1 cellular context compared by ENCODE assay signal in the genomic region with DNA sequence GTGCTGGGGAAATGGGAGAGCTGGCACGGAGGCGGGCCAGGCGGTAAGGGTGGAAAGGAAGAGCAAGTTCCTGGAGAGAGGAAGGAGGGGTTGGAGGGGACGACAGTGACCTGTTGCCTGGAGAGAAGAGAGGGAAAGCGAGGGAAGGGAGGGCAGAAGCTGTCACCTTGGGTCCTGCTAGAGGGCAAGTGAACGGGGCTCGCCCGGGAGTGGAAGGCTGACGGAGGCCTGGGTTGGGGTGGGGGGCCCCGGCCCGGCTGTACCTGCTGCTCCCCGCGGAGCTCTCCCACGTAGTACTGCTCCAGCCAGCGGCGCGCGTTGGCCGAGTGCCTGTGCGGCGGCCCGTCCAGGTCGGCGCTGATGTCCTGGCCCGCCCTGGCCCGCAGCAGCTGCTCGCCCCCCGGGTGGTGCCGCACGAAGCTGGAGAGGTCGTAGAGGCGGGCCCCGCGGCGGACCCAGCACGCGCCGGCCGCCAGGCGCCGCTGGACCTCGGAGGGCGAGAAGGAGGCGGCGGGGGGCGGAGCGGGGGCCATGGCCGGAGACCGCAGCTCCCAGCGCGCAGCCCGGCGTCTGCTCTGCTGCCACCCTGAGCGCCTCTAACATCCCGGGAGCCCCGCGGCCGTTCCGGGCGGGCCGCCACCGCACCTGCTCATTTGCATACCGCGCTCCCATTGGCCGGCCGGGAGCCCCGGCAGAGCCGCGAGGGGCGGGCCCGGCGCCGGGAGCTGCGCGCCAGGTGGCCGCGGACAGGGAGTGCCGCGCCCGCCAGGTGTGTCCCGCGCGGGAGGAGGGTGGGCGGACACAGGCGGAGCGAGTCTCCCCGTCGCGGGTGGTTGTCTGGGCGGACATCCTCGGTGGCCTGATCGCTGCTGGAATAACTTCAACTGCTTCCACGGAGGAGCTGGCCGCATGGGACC.
TF ChIP-seq lines count a peak whose summit lies in the region.

A gene with protein sequence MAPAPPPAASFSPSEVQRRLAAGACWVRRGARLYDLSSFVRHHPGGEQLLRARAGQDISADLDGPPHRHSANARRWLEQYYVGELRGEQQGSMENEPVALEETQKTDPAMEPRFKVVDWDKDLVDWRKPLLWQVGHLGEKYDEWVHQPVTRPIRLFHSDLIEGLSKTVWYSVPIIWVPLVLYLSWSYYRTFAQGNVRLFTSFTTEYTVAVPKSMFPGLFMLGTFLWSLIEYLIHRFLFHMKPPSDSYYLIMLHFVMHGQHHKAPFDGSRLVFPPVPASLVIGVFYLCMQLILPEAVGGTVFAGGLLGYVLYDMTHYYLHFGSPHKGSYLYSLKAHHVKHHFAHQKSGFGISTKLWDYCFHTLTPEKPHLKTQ (minus strand): TSS at position 598 of the 917 bp plus-strand sequence. CDS start 65 bp downstream, at position 533.

TF ChIP-seq in HEK293, 187 proteins besides CTCF, POLR2A, EP300 and RAD21 (continued from another document):
- no peak for TF ChIP-seq ZBTB21 (tag by site-specific recombination; IDR thresholded peaks at IDR 0.05)
- no peak for TF ChIP-seq ZNF248 (tag by site-specific recombination; IDR thresholded peaks at IDR 0.05)
- TF ChIP-seq, protein P1, sequence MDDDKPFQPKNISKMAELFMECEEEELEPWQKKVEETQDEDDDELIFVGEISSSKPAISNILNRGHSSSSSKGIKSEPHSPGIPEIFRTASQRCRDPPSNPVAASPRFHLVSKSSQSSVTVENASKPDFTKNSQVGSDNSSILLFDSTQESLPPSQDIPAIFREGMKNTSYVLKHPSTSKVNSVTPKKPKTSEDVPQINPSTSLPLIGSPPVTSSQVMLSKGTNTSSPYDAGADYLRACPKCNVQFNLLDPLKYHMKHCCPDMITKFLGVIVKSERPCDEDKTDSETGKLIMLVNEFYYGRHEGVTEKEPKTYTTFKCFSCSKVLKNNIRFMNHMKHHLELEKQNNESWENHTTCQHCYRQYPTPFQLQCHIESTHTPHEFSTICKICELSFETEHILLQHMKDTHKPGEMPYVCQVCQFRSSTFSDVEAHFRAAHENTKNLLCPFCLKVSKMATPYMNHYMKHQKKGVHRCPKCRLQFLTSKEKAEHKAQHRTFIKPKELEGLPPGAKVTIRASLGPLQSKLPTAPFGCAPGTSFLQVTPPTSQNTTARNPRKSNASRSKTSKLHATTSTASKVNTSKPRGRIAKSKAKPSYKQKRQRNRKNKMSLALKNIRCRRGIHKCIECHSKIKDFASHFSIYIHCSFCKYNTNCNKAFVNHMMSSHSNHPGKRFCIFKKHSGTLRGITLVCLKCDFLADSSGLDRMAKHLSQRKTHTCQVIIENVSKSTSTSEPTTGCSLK (tag by site-specific recombination; IDR thresholded peaks at IDR 0.05) = no peak
- TF ChIP-seq ZNF140 (tag by site-specific recombination; IDR thresholded peaks at IDR 0.05) = no peak
- no peak for TF ChIP-seq ZNF677 (tag by site-specific recombination; IDR thresholded peaks at IDR 0.05)
- TF ChIP-seq BCL11B (tag by site-specific recombination; IDR thresholded peaks at IDR 0.05; ENCODE audit: low read depth) = no peak
- TF ChIP-seq, protein P2, sequence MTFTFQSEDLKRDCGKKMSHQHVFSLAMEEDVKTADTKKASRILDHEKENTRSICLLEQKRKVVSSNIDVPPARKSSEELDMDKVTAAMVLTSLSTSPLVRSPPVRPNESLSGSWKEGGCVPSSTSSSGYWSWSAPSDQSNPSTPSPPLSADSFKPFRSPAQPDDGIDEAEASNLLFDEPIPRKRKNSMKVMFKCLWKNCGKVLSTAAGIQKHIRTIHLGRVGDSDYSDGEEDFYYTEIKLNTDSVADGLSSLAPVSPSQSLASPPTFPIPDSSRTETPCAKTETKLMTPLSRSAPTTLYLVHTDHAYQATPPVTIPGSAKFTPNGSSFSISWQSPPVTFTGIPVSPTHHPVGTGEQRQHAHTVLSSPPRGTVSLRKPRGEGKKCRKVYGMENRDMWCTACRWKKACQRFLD (tag by site-specific recombination; IDR thresholded peaks at IDR 0.05) = no peak
- no peak for TF ChIP-seq ZNF544 (tag by site-specific recombination; IDR thresholded peaks at IDR 0.05)
- TF ChIP-seq ZNF239 (tag by site-specific recombination; IDR thresholded peaks at IDR 0.05) = no peak
- no peak for TF ChIP-seq ZNF529 (tag by site-specific recombination; IDR thresholded peaks at IDR 0.05; ENCODE audit: insufficient replicate concordance)
- TF ChIP-seq ZNF596 (tag by site-specific recombination; IDR thresholded peaks at IDR 0.05) = no peak
- TF ChIP-seq ZNF664 (tag by site-specific recombination; IDR thresholded peaks at IDR 0.05) = no peak
- TF ChIP-seq ZNF121 (tag by site-specific recombination; IDR thresholded peaks at IDR 0.05) = no peak
- no peak for TF ChIP-seq ZFP41 (tag by site-specific recombination; IDR thresholded peaks at IDR 0.05; ENCODE audit: borderline replicate concordance)
- no peak for TF ChIP-seq ZNF211 (tag by site-specific recombination; IDR thresholded peaks at IDR 0.05; ENCODE audit: low read depth)
- TF ChIP-seq ZNF354C (tag by site-specific recombination; IDR thresholded peaks at IDR 0.05; ENCODE audit: borderline replicate concordance, low read depth) = no peak
- TF ChIP-seq ZFP69B (tag by site-specific recombination; IDR thresholded peaks at IDR 0.05) = no peak
- TF ChIP-seq ZNF138 (tag by site-specific recombination; IDR thresholded peaks at IDR 0.05; ENCODE audit: borderline replicate concordance) = no peak
- TF ChIP-seq, protein P3, sequence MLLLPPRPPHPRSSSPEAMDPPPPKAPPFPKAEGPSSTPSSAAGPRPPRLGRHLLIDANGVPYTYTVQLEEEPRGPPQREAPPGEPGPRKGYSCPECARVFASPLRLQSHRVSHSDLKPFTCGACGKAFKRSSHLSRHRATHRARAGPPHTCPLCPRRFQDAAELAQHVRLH (tag by site-specific recombination; IDR thresholded peaks at IDR 0.05) = no peak
- peak; percentile 56 for TF ChIP-seq ZNF335 (tag by site-specific recombination; conservative IDR thresholded peaks at IDR 0.05)
- TF ChIP-seq ZNF426 (tag by site-specific recombination; IDR thresholded peaks at IDR 0.05) = no peak
- no peak; the same call in 1 of the 2 replicates for TF ChIP-seq PRDM1 (tag by site-specific recombination; IDR thresholded peaks at IDR 0.05)
- no peak for TF ChIP-seq ZNF433 (tag by site-specific recombination; IDR thresholded peaks at IDR 0.05; ENCODE audit: low read depth)
- TF ChIP-seq SP3 (tag by site-specific recombination; IDR thresholded peaks at IDR 0.05) = peak; percentile 32; the same call in 1 of the 2 replicates
- TF ChIP-seq, protein P4, sequence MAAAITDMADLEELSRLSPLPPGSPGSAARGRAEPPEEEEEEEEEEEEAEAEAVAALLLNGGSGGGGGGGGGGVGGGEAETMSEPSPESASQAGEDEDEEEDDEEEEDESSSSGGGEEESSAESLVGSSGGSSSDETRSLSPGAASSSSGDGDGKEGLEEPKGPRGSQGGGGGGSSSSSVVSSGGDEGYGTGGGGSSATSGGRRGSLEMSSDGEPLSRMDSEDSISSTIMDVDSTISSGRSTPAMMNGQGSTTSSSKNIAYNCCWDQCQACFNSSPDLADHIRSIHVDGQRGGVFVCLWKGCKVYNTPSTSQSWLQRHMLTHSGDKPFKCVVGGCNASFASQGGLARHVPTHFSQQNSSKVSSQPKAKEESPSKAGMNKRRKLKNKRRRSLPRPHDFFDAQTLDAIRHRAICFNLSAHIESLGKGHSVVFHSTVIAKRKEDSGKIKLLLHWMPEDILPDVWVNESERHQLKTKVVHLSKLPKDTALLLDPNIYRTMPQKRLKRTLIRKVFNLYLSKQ (tag by site-specific recombination; IDR thresholded peaks at IDR 0.05; ENCODE audit: borderline replicate concordance) = no peak
- no peak for TF ChIP-seq ZNF292 (tag by site-specific recombination; IDR thresholded peaks at IDR 0.05; ENCODE audit: borderline replicate concordance, low read depth)
- TF ChIP-seq TCF7L2 (IDR thresholded peaks at IDR 0.05; ENCODE audit: borderline replicate concordance, low read depth, low read length) = no peak
- TF ChIP-seq, protein P5, sequence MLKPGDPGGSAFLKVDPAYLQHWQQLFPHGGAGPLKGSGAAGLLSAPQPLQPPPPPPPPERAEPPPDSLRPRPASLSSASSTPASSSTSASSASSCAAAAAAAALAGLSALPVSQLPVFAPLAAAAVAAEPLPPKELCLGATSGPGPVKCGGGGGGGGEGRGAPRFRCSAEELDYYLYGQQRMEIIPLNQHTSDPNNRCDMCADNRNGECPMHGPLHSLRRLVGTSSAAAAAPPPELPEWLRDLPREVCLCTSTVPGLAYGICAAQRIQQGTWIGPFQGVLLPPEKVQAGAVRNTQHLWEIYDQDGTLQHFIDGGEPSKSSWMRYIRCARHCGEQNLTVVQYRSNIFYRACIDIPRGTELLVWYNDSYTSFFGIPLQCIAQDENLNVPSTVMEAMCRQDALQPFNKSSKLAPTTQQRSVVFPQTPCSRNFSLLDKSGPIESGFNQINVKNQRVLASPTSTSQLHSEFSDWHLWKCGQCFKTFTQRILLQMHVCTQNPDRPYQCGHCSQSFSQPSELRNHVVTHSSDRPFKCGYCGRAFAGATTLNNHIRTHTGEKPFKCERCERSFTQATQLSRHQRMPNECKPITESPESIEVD (tag by site-specific recombination; IDR thresholded peaks at IDR 0.05) = no peak
- no peak for TF ChIP-seq ZNF549 (tag by site-specific recombination; IDR thresholded peaks at IDR 0.05)
- no peak for TF ChIP-seq ZNF610 (tag by site-specific recombination; IDR thresholded peaks at IDR 0.05; ENCODE audit: borderline replicate concordance)
- peak; percentile 93 for TF ChIP-seq GLIS1 (tag by site-specific recombination; IDR thresholded peaks at IDR 0.05)
- TF ChIP-seq ZXDB (tag by site-specific recombination; IDR thresholded peaks at IDR 0.05) = no peak
- TF ChIP-seq, protein P6, sequence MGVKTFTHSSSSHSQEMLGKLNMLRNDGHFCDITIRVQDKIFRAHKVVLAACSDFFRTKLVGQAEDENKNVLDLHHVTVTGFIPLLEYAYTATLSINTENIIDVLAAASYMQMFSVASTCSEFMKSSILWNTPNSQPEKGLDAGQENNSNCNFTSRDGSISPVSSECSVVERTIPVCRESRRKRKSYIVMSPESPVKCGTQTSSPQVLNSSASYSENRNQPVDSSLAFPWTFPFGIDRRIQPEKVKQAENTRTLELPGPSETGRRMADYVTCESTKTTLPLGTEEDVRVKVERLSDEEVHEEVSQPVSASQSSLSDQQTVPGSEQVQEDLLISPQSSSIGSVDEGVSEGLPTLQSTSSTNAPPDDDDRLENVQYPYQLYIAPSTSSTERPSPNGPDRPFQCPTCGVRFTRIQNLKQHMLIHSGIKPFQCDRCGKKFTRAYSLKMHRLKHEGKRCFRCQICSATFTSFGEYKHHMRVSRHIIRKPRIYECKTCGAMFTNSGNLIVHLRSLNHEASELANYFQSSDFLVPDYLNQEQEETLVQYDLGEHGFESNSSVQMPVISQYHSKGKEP (tag by site-specific recombination; IDR thresholded peaks at IDR 0.05) = 0 out of 2 replicates have a peak, but pooled peaks have one; percentile 12
- peak; percentile 44; the same call in 1 of the 2 replicates for TF ChIP-seq ZNF792 (tag by site-specific recombination; IDR thresholded peaks at IDR 0.05)
- TF ChIP-seq ZSCAN23 (tag by site-specific recombination; IDR thresholded peaks at IDR 0.05) = no peak
- no peak for TF ChIP-seq ZNF175 (tag by site-specific recombination; IDR thresholded peaks at IDR 0.05)
- TF ChIP-seq, protein P7, sequence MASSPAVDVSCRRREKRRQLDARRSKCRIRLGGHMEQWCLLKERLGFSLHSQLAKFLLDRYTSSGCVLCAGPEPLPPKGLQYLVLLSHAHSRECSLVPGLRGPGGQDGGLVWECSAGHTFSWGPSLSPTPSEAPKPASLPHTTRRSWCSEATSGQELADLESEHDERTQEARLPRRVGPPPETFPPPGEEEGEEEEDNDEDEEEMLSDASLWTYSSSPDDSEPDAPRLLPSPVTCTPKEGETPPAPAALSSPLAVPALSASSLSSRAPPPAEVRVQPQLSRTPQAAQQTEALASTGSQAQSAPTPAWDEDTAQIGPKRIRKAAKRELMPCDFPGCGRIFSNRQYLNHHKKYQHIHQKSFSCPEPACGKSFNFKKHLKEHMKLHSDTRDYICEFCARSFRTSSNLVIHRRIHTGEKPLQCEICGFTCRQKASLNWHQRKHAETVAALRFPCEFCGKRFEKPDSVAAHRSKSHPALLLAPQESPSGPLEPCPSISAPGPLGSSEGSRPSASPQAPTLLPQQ (tag by site-specific recombination; IDR thresholded peaks at IDR 0.05) = peak; percentile 30; the same call in 1 of the 2 replicates
- TF ChIP-seq, protein P8, sequence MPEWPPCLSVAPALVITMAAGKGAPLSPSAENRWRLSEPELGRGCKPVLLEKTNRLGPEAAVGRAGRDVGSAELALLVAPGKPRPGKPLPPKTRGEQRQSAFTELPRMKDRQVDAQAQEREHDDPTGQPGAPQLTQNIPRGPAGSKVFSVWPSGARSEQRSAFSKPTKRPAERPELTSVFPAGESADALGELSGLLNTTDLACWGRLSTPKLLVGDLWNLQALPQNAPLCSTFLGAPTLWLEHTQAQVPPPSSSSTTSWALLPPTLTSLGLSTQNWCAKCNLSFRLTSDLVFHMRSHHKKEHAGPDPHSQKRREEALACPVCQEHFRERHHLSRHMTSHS (tag by site-specific recombination; IDR thresholded peaks at IDR 0.05) = no peak
- no peak for TF ChIP-seq ZNF302 (tag by site-specific recombination; IDR thresholded peaks at IDR 0.05; ENCODE audit: low read depth)
- TF ChIP-seq ZSCAN30 (tag by site-specific recombination; IDR thresholded peaks at IDR 0.05) = peak; percentile 51; the same call in 1 of the 2 replicates
- no peak for TF ChIP-seq ZNF768 (tag by site-specific recombination; IDR thresholded peaks at IDR 0.05)
- TF ChIP-seq, protein P9, sequence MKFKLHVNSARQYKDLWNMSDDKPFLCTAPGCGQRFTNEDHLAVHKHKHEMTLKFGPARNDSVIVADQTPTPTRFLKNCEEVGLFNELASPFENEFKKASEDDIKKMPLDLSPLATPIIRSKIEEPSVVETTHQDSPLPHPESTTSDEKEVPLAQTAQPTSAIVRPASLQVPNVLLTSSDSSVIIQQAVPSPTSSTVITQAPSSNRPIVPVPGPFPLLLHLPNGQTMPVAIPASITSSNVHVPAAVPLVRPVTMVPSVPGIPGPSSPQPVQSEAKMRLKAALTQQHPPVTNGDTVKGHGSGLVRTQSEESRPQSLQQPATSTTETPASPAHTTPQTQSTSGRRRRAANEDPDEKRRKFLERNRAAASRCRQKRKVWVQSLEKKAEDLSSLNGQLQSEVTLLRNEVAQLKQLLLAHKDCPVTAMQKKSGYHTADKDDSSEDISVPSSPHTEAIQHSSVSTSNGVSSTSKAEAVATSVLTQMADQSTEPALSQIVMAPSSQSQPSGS (tag by site-specific recombination; IDR thresholded peaks at IDR 0.05; ENCODE audit: low read depth) = no peak
